In the genomic region with DNA sequence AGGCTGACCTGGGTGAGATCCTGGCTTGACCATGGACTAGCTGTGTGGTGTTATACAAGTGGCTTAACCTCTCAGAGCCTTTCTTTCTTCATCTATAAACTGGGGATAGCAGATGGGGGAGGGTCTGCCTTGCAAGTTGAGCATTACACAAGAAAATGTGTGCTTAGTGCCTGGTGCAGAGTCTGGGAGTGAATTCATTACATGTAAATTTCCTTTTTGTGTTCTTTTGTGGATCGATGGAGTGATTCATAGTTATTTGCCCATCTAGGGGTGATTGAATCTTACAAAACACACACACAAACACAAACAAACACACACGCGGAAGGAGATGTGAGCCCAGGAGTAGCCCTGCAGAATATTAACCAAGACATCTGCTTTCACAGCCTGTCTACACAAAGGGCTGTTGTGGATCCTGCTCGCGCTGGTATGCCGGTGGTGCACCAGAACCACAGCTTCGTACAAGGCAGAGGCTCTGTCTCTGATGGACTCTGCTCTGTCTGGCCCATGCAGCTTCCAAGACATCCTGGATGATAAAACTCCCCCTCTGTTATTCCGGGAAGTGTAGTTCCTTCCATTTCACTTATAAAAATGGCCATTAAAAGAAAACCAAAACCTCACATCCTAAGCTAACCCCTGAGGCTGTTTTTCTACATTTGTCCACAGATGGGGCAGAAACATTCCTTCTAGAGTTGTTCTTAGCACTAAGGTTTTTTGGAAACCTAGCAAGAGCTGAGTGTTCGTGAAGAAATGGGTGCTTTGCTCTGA, we compare ENCODE assay signal across 24 cellular contexts.
DNase-seq lines count a peak whose midpoint lies in the region; ATAC-seq and TF ChIP-seq lines count a peak whose summit lies in the region.
"Had no signal": no experiment of that assay in that cellular context is flagged by ENCODE, and none has a peak within 500 bp of the region (broad histone marks: within the 10 kb centered on the region; RNA-seq: fewer than 3 reads in every experiment).

No MANE protein-coding gene starts in this region.

- TF ChIP-seq CTCF in body of pancreas (IDR thresholded peaks at IDR 0.05) (no peak), suprapubic skin (IDR thresholded peaks at IDR 0.05) (no peak)

- H3K9me3 ChIP-seq in body of pancreas (no peaks in the 10 kb centered on the region), suprapubic skin (no peaks in the 10 kb centered on the region)
- H3K9me3 ChIP-seq: sigmoid colon, uterus had no signal

- H3K4me3 ChIP-seq in body of pancreas (no peak overlapping the region), suprapubic skin (no peak overlapping the region)
- H3K4me3 ChIP-seq: PC-9, sigmoid colon, uterus had no signal

- H3K27me3 ChIP-seq in body of pancreas (no peaks in the 10 kb centered on the region), suprapubic skin (peaks cover 4% of the 10 kb centered on the region)
- H3K27me3 ChIP-seq: uterus had no signal

- H3K36me3 ChIP-seq in body of pancreas (replicated peaks in 1 of 2; ENCODE audit: insufficient read depth in 1 of 2, low read depth in 2 of 2), result no peaks in the 10 kb centered on the region
- H3K36me3 ChIP-seq in suprapubic skin, result no peaks in the 10 kb centered on the region
- H3K36me3 ChIP-seq: sigmoid colon, uterus had no signal

- H3K4me1 ChIP-seq in body of pancreas (no peaks in the 10 kb centered on the region), suprapubic skin (no peaks in the 10 kb centered on the region)
- H3K4me1 ChIP-seq: parathyroid adenoma, sigmoid colon, uterus had no signal

- ATAC-seq in body of pancreas (peak; percentile 12), left lobe of liver (peak; percentile 11)
- ATAC-seq: T-cell had no signal

- peak; percentile 15 for DNase-seq in HuH-7.5 (ENCODE audit: low spot score)
- DNase-seq in body of pancreas, result no peak
- DNase-seq in left lobe of liver (ENCODE audit: low spot score), result no peak
- DNase-seq in putamen (ENCODE audit: low spot score), result peak; percentile 73
- DNase-seq in NCI-H345 treated with DMSO at 0.1 percent for 48 hours (lab: John Stamatoyannopoulos, UW; ENCODE audit: unreplicated experiment), result no peak
- no peak for DNase-seq in NCI-H2107 treated with DMSO at 0.1 percent for 48 hours (lab: John Stamatoyannopoulos, UW; ENCODE audit: unreplicated experiment)
- DNase-seq in NK-92 treated with Interleukin-12 subunit alpha and Interleukin-12 subunit beta, amount 100 ng/mL, for 24 hours (lab: John Stamatoyannopoulos, UW), result no peak
- no peak for DNase-seq in suprapubic skin (ENCODE audit: low spot score in 2 of 2)
- DNase-seq: activated CD4-positive, alpha-beta T cell treated with anti-CD3 and anti-CD28 coated beads for 1 hour; activated CD8-positive, alpha-beta memory T cell treated with anti-CD3 and anti-CD28 coated beads for 24 hours; activated naive CD4-positive, alpha-beta T cell; activated T-cell treated with anti-CD3 and anti-CD28 coated beads, Interleukin-2, amount 50 U/mL, for 24 hours; CD4-positive, CD25-positive, alpha-beta regulatory T cell; DMS79; HFFc6; Kasumi-1; mammary epithelial cell; NCI-H2029; NCI-H446; PC-9; sigmoid colon; T-cell; uterus had no signal

- TF ChIP-seq POLR2A in body of pancreas (IDR thresholded peaks at IDR 0.05) (no peak), suprapubic skin (IDR thresholded peaks at IDR 0.05) (no peak)

- WGBS in body of pancreas, 2 donors, result 43 to 56% methylated on average over 9 of the region's 9 CpGs
- WGBS in suprapubic skin, result 68% methylated on average over 9 of the region's 9 CpGs

- intact Hi-C loops in body of pancreas (cut with DNase I), result no loop called here

- H3K27ac ChIP-seq in body of pancreas (no peak overlapping the region), suprapubic skin (no peak overlapping the region)
- H3K27ac ChIP-seq: parathyroid adenoma, PC-9, sigmoid colon, uterus had no signal

- no peak for TF ChIP-seq EP300 in suprapubic skin (IDR thresholded peaks at IDR 0.05)

Comparison
In these comparisons a context has a peak if more than half of its experiments do, and no peak if none do; other contexts are left out.
1. DNase-seq: peak in HuH-7.5 (single experiment) and putamen (single experiment); none in body of pancreas (0 of 4), left lobe of liver (single experiment), NCI-H345 treated with DMSO at 0.1 percent for 48 hours (single experiment), NCI-H2107 treated with DMSO at 0.1 percent for 48 hours (single experiment), NK-92 treated with Interleukin-12 subunit alpha and Interleukin-12 subunit beta, amount 100 ng/mL, for 24 hours (single experiment) and suprapubic skin (0 of 2).